25 cellular contexts compared by ENCODE assay signal in genomic region chr2:5781679-5782078, GRCh38.
"Had no signal": no experiment of that assay in that cellular context is flagged by ENCODE, and none has a peak within 500 bp of the region (broad histone marks: within the 10 kb centered on the region; RNA-seq: fewer than 3 reads in every experiment).

No MANE protein-coding gene starts in this region.

- H3K27me3 ChIP-seq: left lung, neutrophil, ovary, right atrium auricular region, right lobe of liver, tibial nerve, upper lobe of left lung, vagina had no signal

- ATAC-seq: left colon; left lung; lower lobe of right lung; naive thymus-derived CD8-positive, alpha-beta T cell; right lobe of liver; stimulated activated memory B cell treated with anti-CD40 and anti-IgM and Interleukin-4, amounts not matched to agents 10 μg/mL and 1 μg/mL and 100 μg/mL, for 72 hours; stimulated activated naive CD8-positive, alpha-beta T cell treated with anti-CD3 and anti-CD28 coated beads, Interleukin-15, amount 100 ng/mL, for 72 hours had no signal

- DNase-seq: hypothalamus; immature natural killer cell; kidney; left colon; left lung; lower lobe of right lung; mammary epithelial cell; naive thymus-derived CD8-positive, alpha-beta T cell; occipital lobe; ovary; right lobe of liver; stimulated activated CD4-positive, alpha-beta T cell treated with anti-CD3 and anti-CD28 coated beads, Interleukin-1b, Interleukin-23, amount 100 ng/mL, for 48 hours; stimulated activated CD4-positive, alpha-beta T cell treated with anti-CD3 and anti-CD28 coated beads, Interleukin-2, amount 100 ng/mL, for 48 hours; stimulated activated CD4-positive, alpha-beta T cell treated with anti-CD3 and anti-CD28 coated beads, Interleukin-4, amount 100 ng/mL, for 4 hours; stimulated activated CD8-positive, alpha-beta memory T cell treated with anti-CD3 and anti-CD28 coated beads, Interleukin-4, amount 100 ng/mL, for 48 hours; stimulated activated naive CD4-positive, alpha-beta T cell treated with Interleukin-2 at 50 U/mL for 16 hours; stimulated activated naive CD8-positive, alpha-beta T cell treated with anti-CD3 and anti-CD28 coated beads, Interleukin-15, amount 100 ng/mL, for 72 hours; substantia nigra had no signal

- H3K4me3 ChIP-seq: left lung, lower lobe of right lung, ovary, right atrium auricular region, right lobe of liver, smooth muscle cell, tibial nerve, upper lobe of left lung, vagina had no signal

- H3K9me3 ChIP-seq: lower lobe of right lung, neutrophil, ovary, right atrium auricular region, right lobe of liver, upper lobe of left lung, vagina had no signal

- H3K4me2 ChIP-seq: smooth muscle cell had no signal

- H3K36me3 ChIP-seq: left lung, lower lobe of right lung, neutrophil, ovary, right atrium auricular region, right lobe of liver, tibial nerve, upper lobe of left lung, vagina had no signal

- H3K27ac ChIP-seq: left lung, lower lobe of right lung, neutrophil, ovary, right atrium auricular region, right lobe of liver, tibial nerve, upper lobe of left lung, vagina had no signal

- H3K4me1 ChIP-seq: left lung, lower lobe of right lung, right atrium auricular region, right lobe of liver, tibial nerve, upper lobe of left lung, vagina had no signal
